Comparison of ENCODE assay signal across 1 cellular context in genomic region chr6:156686429-156686939, GRCh38.
A peak's percentile ranks its signal among the peaks of the same experiment; 100 is the strongest.
TF ChIP-seq lines count a peak whose summit lies in the region.

No MANE protein-coding gene starts in this region.

TF ChIP-seq in HEK293, 187 proteins besides CTCF, POLR2A, EP300 and RAD21 (continued from another document):
- TF ChIP-seq ZBTB44 (tag by site-specific recombination; IDR thresholded peaks at IDR 0.05) (peak; percentile 64), ZNF768 (tag by site-specific recombination; IDR thresholded peaks at IDR 0.05) (no peak), ZNF596 (tag by site-specific recombination; IDR thresholded peaks at IDR 0.05) (peak; percentile 28; the same call in 1 of the 2 replicates), ZEB2 (tag by site-specific recombination; IDR thresholded peaks at IDR 0.05) (0 out of 2 replicates have a peak, but pooled peaks have one; percentile 29), ZNF19 (tag by site-specific recombination; IDR thresholded peaks at IDR 0.05; ENCODE audit: low read depth) (no peak), TSHZ1 (tag by site-specific recombination; IDR thresholded peaks at IDR 0.05; ENCODE audit: borderline replicate concordance) (no peak), WT1 (tag by site-specific recombination; IDR thresholded peaks at IDR 0.05) (no peak), ZNF664 (tag by site-specific recombination; IDR thresholded peaks at IDR 0.05) (peak; percentile 25; the same call in 1 of the 2 replicates), ZBTB20 (tag by site-specific recombination; IDR thresholded peaks at IDR 0.05) (peak; percentile 44; the same call in 1 of the 2 replicates), TCF7L2 (IDR thresholded peaks at IDR 0.05; ENCODE audit: borderline replicate concordance, low read depth, low read length) (peak; percentile 46; the same call in 1 of the 2 replicates), ZNF654 (tag by site-specific recombination; IDR thresholded peaks at IDR 0.05; ENCODE audit: low read depth) (0 out of 2 replicates have a peak, but pooled peaks have one; percentile 9), ZNF26 (tag by site-specific recombination; IDR thresholded peaks at IDR 0.05) (no peak), PRDM10 (tag by site-specific recombination; IDR thresholded peaks at IDR 0.05) (peak; percentile 88), ZNF513 (tag by site-specific recombination; IDR thresholded peaks at IDR 0.05) (no peak), ZBTB17 (tag by site-specific recombination; IDR thresholded peaks at IDR 0.05) (peak; percentile 99), PRDM1 (tag by site-specific recombination; IDR thresholded peaks at IDR 0.05) (peak; percentile 91), ZNF76 (tag by site-specific recombination; IDR thresholded peaks at IDR 0.05; ENCODE audit: borderline replicate concordance, low read depth) (peak; percentile 18; the same call in 1 of the 2 replicates), ZBTB7A (tag by site-specific recombination; IDR thresholded peaks at IDR 0.05; ENCODE audit: low read depth) (0 out of 2 replicates have a peak, but pooled peaks have one; percentile 34), SETDB1 (IDR thresholded peaks at IDR 0.05; ENCODE audit: insufficient read length, low read length) (no peak), ZSCAN23 (tag by site-specific recombination; IDR thresholded peaks at IDR 0.05) (no peak), ZNF18 (tag by site-specific recombination; IDR thresholded peaks at IDR 0.05) (0 out of 2 replicates have a peak, but pooled peaks have one; percentile 5), ZNF560 (tag by site-specific recombination; IDR thresholded peaks at IDR 0.05; ENCODE audit: borderline replicate concordance) (no peak), ZNF280C (tag by site-specific recombination; IDR thresholded peaks at IDR 0.05) (no peak), MZF1 (tag by site-specific recombination; IDR thresholded peaks at IDR 0.05; ENCODE audit: borderline replicate concordance) (peak; percentile 45; the same call in 1 of the 2 replicates)
